Comparison of ENCODE assay signal across 8 cellular contexts in the genomic region with DNA sequence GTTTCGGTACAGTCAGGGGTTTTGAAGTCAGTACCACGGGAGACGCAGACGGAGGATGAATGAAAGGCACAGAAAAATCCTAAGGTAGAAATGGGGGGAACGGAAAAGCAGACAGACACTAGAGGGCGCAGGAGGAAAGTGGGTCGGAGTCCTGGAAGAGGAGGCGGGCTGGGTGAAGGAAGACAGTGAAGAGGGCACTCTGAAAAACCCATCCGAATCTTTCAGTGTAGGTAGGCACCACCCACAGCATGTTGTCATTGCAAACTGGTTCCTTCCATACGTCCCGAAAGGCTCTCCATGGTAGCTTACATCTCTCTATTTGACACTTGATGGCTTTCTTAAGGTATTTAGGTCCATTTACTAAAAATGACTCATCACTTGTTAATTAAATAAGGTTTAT. TPM values are rescaled to one million over a fixed set of nuclear protein-coding genes. Genes with fewer than 3 reads are reported as not detected.
DNase-seq lines count a peak whose midpoint lies in the region; ATAC-seq, FAIRE-seq and TF ChIP-seq lines count a peak whose summit lies in the region.

No MANE protein-coding gene starts in this region.

- no TSS peak for BruUV-seq in HepG2 (replicated peaks; lab: Mats Ljungman, UMichigan)

- POLR2A ChIA-PET in WTC11 (lab: Charles Lee), result no interaction called here
- POLR2A ChIA-PET in HepG2 (lab: Yijun Ruan, JAX), result no interaction called here

- TF ChIP-seq CTCF in WTC11 (IDR thresholded peaks at IDR 0.05), result peak; percentile 63
- TF ChIP-seq CTCF in bronchial epithelial cell (IDR thresholded peaks at IDR 0.05; ENCODE audit: insufficient read depth, low read length, severe bottlenecking), result peak; percentile 94
- peak; percentile 87 for TF ChIP-seq CTCF in HepG2 (CRISPR knock-in tag; IDR thresholded peaks at IDR 0.05)

- H3K36me3 ChIP-seq in ACC112 (ENCODE audit: insufficient read depth, low read length) (no peaks in the 10 kb centered on the region), bronchial epithelial cell (ENCODE audit: control insufficient read depth, insufficient read depth, low read length) (no peaks in the 10 kb centered on the region), HepG2 (replicated peaks in 1 of 2; ENCODE audit: control insufficient read depth in 1 of 2, insufficient read depth in 2 of 2, low read length in 2 of 2) (no peaks in the 10 kb centered on the region)

- CTCF ChIA-PET in WTC11 (lab: Charles Lee) (interaction anchor here (0.7 to 3.5 kb wide), 9 partner anchors 8 to 847 kb away, joined by 3 to 19 read pairs (median 6); no protein-coding TSS in a partner anchor), HepG2 (lab: Yijun Ruan, JAX; ENCODE audit: low intra/inter-chr PET ratio, low total read pairs) (interaction anchor here (1.1 kb wide), 1 partner anchor 71 kb away, joined by 3 read pairs; no protein-coding TSS in a partner anchor)

- H3K4me2 ChIP-seq in HepG2 (ENCODE audit: low read depth, low read length), result peak overlapping the region; percentile 45

- H3K27me3 Mint-ChIP-seq in WTC11 (ENCODE audit: low read depth), result no peaks in the 10 kb centered on the region; the same call in 1 of the 2 replicates

- TF ChIP-seq RAD21 in HepG2 (CRISPR knock-in tag; IDR thresholded peaks at IDR 0.05), result no peak

- H2AFZ ChIP-seq in ACC112 (ENCODE audit: low read length, unreplicated experiment) (no peak overlapping the region), HepG2 (ENCODE audit: low read length) (no peak overlapping the region)

- WGBS in HepG2 (ENCODE audit: low lambda C conversion rate), result 2% methylated on average over 11 of the region's 11 CpGs

- TF ChIP-seq EP300 in HepG2 (IDR thresholded peaks at IDR 0.05; ENCODE audit: low read depth in 2 of 2, low read length in 2 of 2) (no peak), HepG2 (CRISPR knock-in tag; IDR thresholded peaks at IDR 0.05; ENCODE audit: borderline replicate concordance) (no peak)

- no peaks in the 10 kb centered on the region for H3K27me3 ChIP-seq in ACC112 (ENCODE audit: insufficient read depth, low read length)
- no peaks in the 10 kb centered on the region for H3K27me3 ChIP-seq in bronchial epithelial cell (ENCODE audit: control insufficient read depth, insufficient read depth, low read length)
- H3K27me3 ChIP-seq in HepG2 (ENCODE audit: control insufficient read depth in 1 of 2, insufficient read depth in 2 of 2, low read length in 2 of 2), result peaks cover 0 to 6% of the 10 kb centered on the region in 2 experiments; a peak in 1 of 5 replicates

- H3K9me3 ChIP-seq in HepG2 (ENCODE audit: low read length), result no peaks in the 10 kb centered on the region

- H3K4me3 Mint-ChIP-seq in WTC11, result no peak overlapping the region

- intact Hi-C loops in HepG2 (cut with micrococcal nuclease; ENCODE audit: unreplicated experiment), result loop anchor here (1.0 to 5.0 kb wide), 3 partner anchors 15 to 253 kb away; no protein-coding TSS in a partner anchor

- in situ Hi-C loops in HepG2 (cut with HindIII; ENCODE audit: extremely low pct_ligation_motif_present, low pct_unique_long_range_greater_than_20kb), result loop anchor here (10.0 kb wide), 1 partner anchor 181 kb away; no protein-coding TSS in a partner anchor

- no peak overlapping the region for H3K27ac ChIP-seq in ACC112 (ENCODE audit: low read depth, low read length)
- H3K27ac ChIP-seq in HepG2 (ENCODE audit: extremely low read length, insufficient read depth, low read length), result no peak overlapping the region

- peak; percentile 46 for DNase-seq in GM18507 (ENCODE audit: extremely low spot score, insufficient read length, low read depth)
- peak; percentile 77 for DNase-seq in NCI-H2227 (lab: John Stamatoyannopoulos, UW; ENCODE audit: unreplicated experiment)
- DNase-seq in WTC11 (ENCODE audit: low spot score), result peak; percentile 79
- DNase-seq in bronchial epithelial cell (ENCODE audit: low read depth), result peak; percentile 59
- peak; percentile 44 for DNase-seq in HepG2 (ENCODE audit: low spot score)
- peak; percentile 56 for DNase-seq in stimulated activated CD8-positive, alpha-beta memory T cell treated with anti-CD3 and anti-CD28 coated beads, Interleukin-12 subunit alpha, Interleukin-12 subunit beta, amount 100 ng/mL, for 1 hour (ENCODE audit: low read depth)

- ATAC-seq in HG03060 (IDR thresholded peaks at IDR 0.05; ENCODE audit: low read depth, unreplicated experiment) (peak; percentile 50), WTC11 (peak; percentile 76), HepG2 (peak; percentile 36)

- peak overlapping the region; percentile 49 for H3K4me3 ChIP-seq in ACC112 (ENCODE audit: low read depth, low read length)
- H3K4me3 ChIP-seq in bronchial epithelial cell (ENCODE audit: low read depth, low read length), result no peak overlapping the region
- no peak overlapping the region for H3K4me3 ChIP-seq in HepG2 (replicated peaks in 1 of 3; ENCODE audit: insufficient read depth in 1 of 3, low read depth in 2 of 3, low read length in 3 of 3)

- peak; percentile 87 for FAIRE-seq in GM18507 (lab: Jason Lieb, UNC)
- peak; percentile 47 for FAIRE-seq in bronchial epithelial cell (lab: Jason Lieb, UNC)
- FAIRE-seq in HepG2 (lab: Jason Lieb, UNC), result peak; percentile 85

- no peaks in the 10 kb centered on the region for H4K20me1 ChIP-seq in HepG2 (ENCODE audit: insufficient read depth, low read length)

- H3K9ac ChIP-seq in HepG2 (ENCODE audit: insufficient read depth, low read depth, low read length), result no peak overlapping the region

- peaks cover 11% of the 10 kb centered on the region for H3K4me1 Mint-ChIP-seq in WTC11

- no peak for TF ChIP-seq POLR2A in HepG2 (IDR thresholded peaks at IDR 0.05; ENCODE audit: insufficient read depth in 1 of 2, low read depth in 2 of 2, low read length in 2 of 2)

- peaks cover 3% of the 10 kb centered on the region for H3K9me3 Mint-ChIP-seq in WTC11

- H3K27ac Mint-ChIP-seq in WTC11, result no peak overlapping the region

- no peaks in the 10 kb centered on the region; the same call in 1 of the 2 replicates for H3K36me3 Mint-ChIP-seq in WTC11

- peaks cover 4% of the 10 kb centered on the region for H3K4me1 ChIP-seq in ACC112 (ENCODE audit: control insufficient read depth, insufficient read depth, low read length, unreplicated experiment)
- H3K4me1 ChIP-seq in HepG2 (ENCODE audit: insufficient read depth, low read length), result peaks cover 21% of the 10 kb centered on the region; the same call in 1 of the 2 replicates

- H3K79me2 ChIP-seq in ACC112 (ENCODE audit: control insufficient read depth, insufficient read depth, low read length, unreplicated experiment) (no peaks in the 10 kb centered on the region), HepG2 (ENCODE audit: insufficient read depth, low read length) (no peaks in the 10 kb centered on the region)

TF ChIP-seq in WTC11, 78 proteins besides CTCF, POLR2A, EP300 and RAD21 (continues in another document):
- TF ChIP-seq ERG (CRISPR knock-in tag; IDR thresholded peaks at IDR 0.05) (no peak), RELA (CRISPR knock-in tag; IDR thresholded peaks at IDR 0.05; ENCODE audit: borderline replicate concordance) (no peak)

RNA-seq across cellular contexts. Expression of gene ZNF236, which starts 18.5 kb away (rescaled TPM):
- total RNA-seq in WTC11 (2021) (19.9 to 23.4 TPM (median 20.6 TPM) in 3 replicates), bronchial epithelial cell (5.3 and 6.4 TPM in 2 replicates), HepG2 (2016; rRNA removed; fragmentation: Illumina TruSeq; extraction: Trizol) (7.2 and 9.2 TPM in 2 replicates)
- total RNA-seq in HepG2 (2016; cell fraction: cytosol; rRNA removed; fragmentation: Illumina TruSeq; extraction: Trizol; ENCODE audit: low read depth), result 61.5 and 67.5 TPM in 2 replicates
- 7.3 and 7.5 TPM in 2 replicates for total RNA-seq in HepG2 (2016; cell fraction: insoluble cytoplasmic fraction; rRNA removed; fragmentation: Illumina TruSeq; extraction: Trizol)
- 27.9 and 29.6 TPM in 2 replicates for total RNA-seq in HepG2 (2016; cell fraction: membrane; rRNA removed; fragmentation: Illumina TruSeq; extraction: Trizol)
- total RNA-seq in HepG2 (2016; cell fraction: nucleus; rRNA removed; fragmentation: Illumina TruSeq; extraction: Trizol), result 11.9 and 13.5 TPM in 2 replicates
- polyA plus RNA-seq in HepG2 (2011; rRNA removed), result 3.0 and 3.4 TPM in 2 replicates
- polyA plus RNA-seq in HepG2 (2011; cell fraction: cytosol; rRNA removed), result 1.9 TPM in 2 replicates
- polyA plus RNA-seq in HepG2 (2011; cell fraction: nucleus; rRNA removed), result 10.0 and 10.5 TPM in 2 replicates
- 1.7 and 2.1 TPM in 2 replicates for polyA plus RNA-seq in HepG2 (2012)
- 0.10 TPM in 2 replicates for polyA plus RNA-seq in HepG2 (2016; cell fraction: cytosol; fragmentation: Illumina TruSeq; extraction: Trizol; ENCODE audit: low read depth)
- 2.1 and 2.7 TPM in 2 replicates for polyA plus RNA-seq in HepG2 (2016; cell fraction: insoluble cytoplasmic fraction; fragmentation: Illumina TruSeq; extraction: Trizol; ENCODE audit: low read depth)
- 0.42 and 0.51 TPM in 2 replicates for polyA plus RNA-seq in HepG2 (2016; cell fraction: membrane; fragmentation: Illumina TruSeq; extraction: Trizol; ENCODE audit: low read depth)
- polyA plus RNA-seq in HepG2 (2016; cell fraction: nucleus; fragmentation: Illumina TruSeq; extraction: Trizol; ENCODE audit: insufficient read depth, low read depth), result 5.6 and 6.3 TPM in 2 replicates
- polyA minus RNA-seq in HepG2 (2011; rRNA and poly(A)+ RNA removed; ENCODE audit: low replicate concordance), result 20.6 and 28.6 TPM in 2 replicates
- 8.0 and 17.3 TPM in 2 replicates for polyA minus RNA-seq in HepG2 (2011; cell fraction: cytosol; rRNA and poly(A)+ RNA removed)
- polyA minus RNA-seq in HepG2 (2011; cell fraction: nucleus; rRNA and poly(A)+ RNA removed), result 27.7 and 32.1 TPM in 2 replicates
